Comparison of ENCODE assay signal across 20 cellular contexts in genomic region chr7:157177333-157177993, GRCh38.
"Had no signal": no experiment of that assay in that cellular context is flagged by ENCODE, and none has a peak within 500 bp of the region (broad histone marks: within the 10 kb centered on the region; RNA-seq: fewer than 3 reads in every experiment).

No MANE protein-coding gene starts in this region.

- H3K36me3 ChIP-seq: prostate gland had no signal

- H3K4me2 ChIP-seq: smooth muscle cell had no signal

- H3K9me3 ChIP-seq: ascending aorta, gastrocnemius medialis, heart right ventricle, prostate gland, right lobe of liver, stomach, testis, upper lobe of left lung had no signal

- H3K9me3 Mint-ChIP-seq: activated naive CD4-positive, alpha-beta T cell treated with anti-CD3 and anti-CD28 coated beads for 36 hours; activated T-helper 17 cell treated with anti-CD3 and anti-CD28 coated beads, Interleukin-2, amount 50 U/mL, for 72 hours; effector memory CD8-positive, alpha-beta T cell; mesothelial cell of epicardium had no signal

- ATAC-seq: activated CD4-positive, CD25-positive, alpha-beta regulatory T cell treated with anti-CD3 and anti-CD28 coated beads, Interleukin-2, amount 50 U/mL, for 24 hours; activated T-helper 17 cell treated with anti-CD3 and anti-CD28 coated beads, Interleukin-2, amount 50 U/mL, for 72 hours; effector memory CD8-positive, alpha-beta T cell; gastrocnemius medialis; heart right ventricle; right lobe of liver had no signal

- H3K27me3 Mint-ChIP-seq: activated T-helper 17 cell treated with anti-CD3 and anti-CD28 coated beads, Interleukin-2, amount 50 U/mL, for 72 hours; effector memory CD8-positive, alpha-beta T cell had no signal

- FAIRE-seq: bronchial epithelial cell had no signal

- H3K27ac Mint-ChIP-seq: activated naive CD4-positive, alpha-beta T cell treated with anti-CD3 and anti-CD28 coated beads for 36 hours; activated T-helper 17 cell treated with anti-CD3 and anti-CD28 coated beads, Interleukin-2, amount 50 U/mL, for 72 hours; mesothelial cell of epicardium had no signal

- H3K4me1 ChIP-seq: ascending aorta, gastrocnemius medialis, heart right ventricle, prostate gland, right lobe of liver, stomach, testis, upper lobe of left lung had no signal

- DNase-seq: activated naive CD4-positive, alpha-beta T cell treated with anti-CD3 and anti-CD28 coated beads for 36 hours; dermis blood vessel endothelial cell; effector memory CD8-positive, alpha-beta T cell; gastrocnemius medialis; heart right ventricle; islet precursor cell; right lobe of liver; stomach; T-helper 2 cell; testis had no signal

- H3K27me3 ChIP-seq: ascending aorta, gastrocnemius medialis, heart right ventricle, right lobe of liver, stomach, testis, upper lobe of left lung had no signal

- H3K4me3 ChIP-seq: ascending aorta, gastrocnemius medialis, heart right ventricle, lung, prostate gland, right lobe of liver, smooth muscle cell, stomach, testis, upper lobe of left lung had no signal

- H3K27ac ChIP-seq: ascending aorta, epithelial cell of prostate, gastrocnemius medialis, heart right ventricle, prostate gland, right lobe of liver, stomach, testis, upper lobe of left lung had no signal

- H3K4me3 Mint-ChIP-seq: activated naive CD4-positive, alpha-beta T cell treated with anti-CD3 and anti-CD28 coated beads for 36 hours; activated T-helper 17 cell treated with anti-CD3 and anti-CD28 coated beads, Interleukin-2, amount 50 U/mL, for 72 hours; effector memory CD8-positive, alpha-beta T cell; mesothelial cell of epicardium had no signal

- H3K4me1 Mint-ChIP-seq: activated T-helper 17 cell treated with anti-CD3 and anti-CD28 coated beads, Interleukin-2, amount 50 U/mL, for 72 hours; mesothelial cell of epicardium had no signal
